Comparison of ENCODE assay signal across 10 cellular contexts in the genomic region with DNA sequence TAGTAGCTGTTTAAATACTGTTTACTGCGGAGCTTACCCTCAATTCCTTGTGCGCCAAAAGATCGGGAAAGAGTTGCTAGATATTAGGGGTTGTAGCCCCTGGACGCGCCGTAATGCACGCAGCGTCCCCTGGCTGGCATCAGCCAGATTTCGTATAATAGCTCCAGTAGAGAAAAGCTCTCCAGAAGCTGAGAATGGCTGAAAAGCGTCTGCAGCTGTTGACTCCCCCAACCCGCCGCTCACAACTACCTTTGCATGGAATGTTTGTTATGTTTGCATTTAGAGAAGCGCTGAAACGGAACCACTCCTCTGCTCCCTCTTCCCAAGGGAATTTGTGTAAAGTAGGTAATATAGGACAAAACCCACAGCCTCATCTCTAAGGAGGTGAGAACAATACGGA. TPM values are rescaled to one million over a fixed set of nuclear protein-coding genes. Genes with fewer than 3 reads are reported as not detected.
DNase-seq lines count a peak whose midpoint lies in the region; ATAC-seq and TF ChIP-seq lines count a peak whose summit lies in the region.
"Had no signal": no experiment of that assay in that cellular context is flagged by ENCODE, and none has a peak within 500 bp of the region (broad histone marks: within the 10 kb centered on the region; RNA-seq: fewer than 3 reads in every experiment).

No MANE protein-coding gene starts in this region.

- CTCF ChIA-PET in activated CD8-positive, alpha-beta T cell treated with anti-CD3 and anti-CD28 coated beads, Interleukin-2, amount 10 ng/mL, durations not matched to agents 7 days and 5 days (lab: Charles Lee) = interaction anchor here (1.1 to 1.5 kb wide), 3 partner anchors 23 to 40 kb away, joined by 3 to 7 read pairs (median 4); no protein-coding TSS in a partner anchor

- WGBS in testis, 2 donors = 47 to 49% methylated on average over 12 to 15 of the region's 15 CpGs

- no peak for ATAC-seq in activated CD8-positive, alpha-beta T cell treated with anti-CD3 and anti-CD28 coated beads, Interleukin-2, amount 10 ng/mL, durations not matched to agents 7 days and 5 days
- ATAC-seq in left ventricle myocardium superior (no peak), GM18511 (IDR thresholded peaks at IDR 0.05; ENCODE audit: unreplicated experiment) (no peak)

- peaks cover 54% of the 10 kb centered on the region for H3K4me1 Mint-ChIP-seq in activated CD8-positive, alpha-beta T cell treated with anti-CD3 and anti-CD28 coated beads, Interleukin-2, amount 10 ng/mL, durations not matched to agents 7 days and 5 days (ENCODE audit: low read depth)

- H3K27ac ChIP-seq in BLaER1 treated with 17β-estradiol and CSF1 and Interleukin-3, amounts not matched to agents 10 nM and 100 nM = peak overlapping the region in 1 of 11 experiments; percentile 29; a peak in 3 of 22 replicates
- no peak overlapping the region for H3K27ac ChIP-seq in testis
- H3K27ac ChIP-seq: vagina had no signal

- peaks cover 20% of the 10 kb centered on the region for H3K36me3 Mint-ChIP-seq in activated CD8-positive, alpha-beta T cell treated with anti-CD3 and anti-CD28 coated beads, Interleukin-2, amount 10 ng/mL, durations not matched to agents 7 days and 5 days (ENCODE audit: low read depth)

- H3K4me3 ChIP-seq in BLaER1 treated with 17β-estradiol and CSF1 and Interleukin-3, amounts not matched to agents 10 nM and 100 nM = peak overlapping the region in 1 of 10 experiments; percentile 69; a peak in 2 of 20 replicates
- H3K4me3 ChIP-seq in H7 (ENCODE audit: insufficient read depth, low read depth, low read length) (0 out of 2 replicates have a peak overlapping the region, but pooled peaks have one; percentile 10), kidney epithelial cell (ENCODE audit: low read depth, low read length) (no peak overlapping the region), testis (no peak overlapping the region)
- H3K4me3 ChIP-seq: lung, vagina had no signal

- peaks cover 0 to 15% (median 3%) of the 10 kb centered on the region in 11 experiments; a peak in 6 of 22 replicates for H4K20me1 ChIP-seq in BLaER1 treated with 17β-estradiol and CSF1 and Interleukin-3, amounts not matched to agents 10 nM and 100 nM

- H3K27me3 ChIP-seq in BLaER1 treated with 17β-estradiol and CSF1 and Interleukin-3, amounts not matched to agents 10 nM and 100 nM = no peaks in the 10 kb centered on the region
- H3K27me3 ChIP-seq in H7 (ENCODE audit: control insufficient read depth, insufficient read depth, low read length) (peaks cover 37% of the 10 kb centered on the region), kidney epithelial cell (ENCODE audit: control insufficient read depth, insufficient read depth, low read length) (no peaks in the 10 kb centered on the region), testis (no peaks in the 10 kb centered on the region)
- H3K27me3 ChIP-seq: vagina had no signal

- POLR2A ChIA-PET in activated CD8-positive, alpha-beta T cell treated with anti-CD3 and anti-CD28 coated beads, Interleukin-2, amount 10 ng/mL, durations not matched to agents 7 days and 5 days (lab: Charles Lee) = interaction anchor here (5.1 kb wide), 1 partner anchor 23 kb away, joined by 46 read pairs; no protein-coding TSS in a partner anchor

- H3K27me3 Mint-ChIP-seq in activated CD8-positive, alpha-beta T cell treated with anti-CD3 and anti-CD28 coated beads, Interleukin-2, amount 10 ng/mL, durations not matched to agents 7 days and 5 days (ENCODE audit: low read depth) = no peaks in the 10 kb centered on the region

- no peak overlapping the region for H3K27ac Mint-ChIP-seq in activated CD8-positive, alpha-beta T cell treated with anti-CD3 and anti-CD28 coated beads, Interleukin-2, amount 10 ng/mL, durations not matched to agents 7 days and 5 days

- peak; percentile 52 for TF ChIP-seq CTCF in kidney epithelial cell (IDR thresholded peaks at IDR 0.05; ENCODE audit: insufficient read depth, low read length, poor library complexity, severe bottlenecking)
- TF ChIP-seq CTCF in testis (IDR thresholded peaks at IDR 0.05) = no peak

- peaks cover 0 to 13% (median 8%) of the 10 kb centered on the region in 11 experiments; a peak in 10 of 22 replicates for H3K9me3 ChIP-seq in BLaER1 treated with 17β-estradiol and CSF1 and Interleukin-3, amounts not matched to agents 10 nM and 100 nM (replicated peaks in 1 of 11)
- no peaks in the 10 kb centered on the region for H3K9me3 ChIP-seq in testis
- H3K9me3 ChIP-seq: vagina had no signal

- no peaks in the 10 kb centered on the region for H3K9me3 Mint-ChIP-seq in activated CD8-positive, alpha-beta T cell treated with anti-CD3 and anti-CD28 coated beads, Interleukin-2, amount 10 ng/mL, durations not matched to agents 7 days and 5 days (ENCODE audit: insufficient read depth)

- peak; percentile 70 for DNase-seq in H7
- DNase-seq in activated CD8-positive, alpha-beta T cell treated with anti-CD3 and anti-CD28 coated beads, Interleukin-2, amount 10 ng/mL, durations not matched to agents 7 days and 5 days = no peak
- no peak for DNase-seq in kidney epithelial cell (ENCODE audit: low read depth)
- no peak for DNase-seq in posterior vena cava (ENCODE audit: low spot score)
- DNase-seq in testis = no peak
- no peak for DNase-seq in left ventricle myocardium superior

- intact Hi-C loops in posterior vena cava (cut with DNase I) = no loop called here
- intact Hi-C loops in testis (cut with DNase I; ENCODE audit: low total_unique reads) = no loop called here
- intact Hi-C loops in left ventricle myocardium superior (cut with micrococcal nuclease) = no loop called here

- TF ChIP-seq POLR2A in testis (IDR thresholded peaks at IDR 0.05) = no peak

- peaks cover 0 to 15% (median 0%) of the 10 kb centered on the region in 11 experiments; a peak in 5 of 22 replicates for H3K36me3 ChIP-seq in BLaER1 treated with 17β-estradiol and CSF1 and Interleukin-3, amounts not matched to agents 10 nM and 100 nM
- H3K36me3 ChIP-seq in H7 (replicated peaks; ENCODE audit: control insufficient read depth, insufficient read depth, low read length) = no peaks in the 10 kb centered on the region
- no peaks in the 10 kb centered on the region for H3K36me3 ChIP-seq in kidney epithelial cell (ENCODE audit: control insufficient read depth, insufficient read depth, low read length)
- no peaks in the 10 kb centered on the region for H3K36me3 ChIP-seq in testis (ENCODE audit: low read depth, missing control alignments)
- H3K36me3 ChIP-seq: vagina had no signal

- peak overlapping the region in 1 of 11 experiments; percentile 19; a peak in 1 of 22 replicates for H3K9ac ChIP-seq in BLaER1 treated with 17β-estradiol and CSF1 and Interleukin-3, amounts not matched to agents 10 nM and 100 nM

- peaks cover 60 to 74% (median 68%) of the 10 kb centered on the region in 10 experiments for H3K4me1 ChIP-seq in BLaER1 treated with 17β-estradiol and CSF1 and Interleukin-3, amounts not matched to agents 10 nM and 100 nM
- H3K4me1 ChIP-seq in testis = no peaks in the 10 kb centered on the region
- H3K4me1 ChIP-seq: vagina had no signal

- peak overlapping the region; percentile 64 to 82 (median 74); a peak in 21 of 22 replicates for H3K4me2 ChIP-seq in BLaER1 treated with 17β-estradiol and CSF1 and Interleukin-3, amounts not matched to agents 10 nM and 100 nM

- peak overlapping the region; percentile 38 for H3K4me3 Mint-ChIP-seq in activated CD8-positive, alpha-beta T cell treated with anti-CD3 and anti-CD28 coated beads, Interleukin-2, amount 10 ng/mL, durations not matched to agents 7 days and 5 days

RNA-seq across cellular contexts. Expression of gene DOCK11, which starts 3.7 kb away (rescaled TPM):
- 2.2 and 4.3 TPM in 2 replicates for total RNA-seq in H7 (2014; rRNA removed; shearing (Covaris generic))
- 10 to 100 TPM; 62.6 to 66.0 TPM for total RNA-seq in activated CD8-positive, alpha-beta T cell treated with anti-CD3 and anti-CD28 coated beads, Interleukin-2, amount 10 ng/mL, durations not matched to agents 7 days and 5 days
- total RNA-seq in kidney epithelial cell = 10.9 and 11.1 TPM in 2 replicates
- total RNA-seq in posterior vena cava = 10 to 100 TPM; 34.3 to 43.2 TPM
- 1 to 10 TPM; 4.3 to 5.9 TPM for total RNA-seq in testis
- 5.8 TPM for polyA plus RNA-seq in testis (ENCODE audit: insufficient read depth, low read depth, low replicate concordance)
- total RNA-seq in left ventricle myocardium superior = 3.3 TPM
